13 cellular contexts compared by ENCODE assay signal in the genomic region with DNA sequence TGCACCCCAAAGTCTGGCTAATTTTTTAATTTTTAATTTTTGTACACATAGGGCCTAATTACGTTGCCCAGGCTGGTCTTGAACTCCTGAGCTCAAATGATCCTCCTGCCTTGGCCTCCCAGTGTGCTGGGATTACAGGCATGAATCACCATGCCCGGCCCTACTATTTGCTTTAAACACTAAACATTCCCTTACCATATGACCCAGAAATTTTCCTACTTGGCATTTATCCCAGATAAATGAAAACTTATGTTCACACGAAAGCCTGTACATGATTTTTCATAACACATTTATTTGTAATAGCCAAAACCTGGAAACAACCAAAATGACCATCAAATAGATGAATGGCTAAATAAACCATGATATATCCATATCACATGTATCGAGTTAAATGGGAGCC.
"Had no signal": no experiment of that assay in that cellular context is flagged by ENCODE, and none has a peak within 500 bp of the region (broad histone marks: within the 10 kb centered on the region; RNA-seq: fewer than 3 reads in every experiment).

No MANE protein-coding gene starts in this region.

- H3K4me3 Mint-ChIP-seq: activated T-helper 1 cell treated with anti-CD3 and anti-CD28 coated beads, Interleukin-12 subunit alpha, Interleukin-12 subunit beta, Interleukin-2, Interleukin-4 antibody, amounts not matched to agents 30 ng/mL and 10 ng/mL and 1 ng/mL, durations not matched to agents 14 hours and 24 hours and 36 hours; naive thymus-derived CD4-positive, alpha-beta T cell had no signal

- DNase-seq: activated naive CD4-positive, alpha-beta T cell; esophagus squamous epithelium; mucosa of descending colon; naive thymus-derived CD4-positive, alpha-beta T cell; ovary; right lobe of liver; stimulated activated CD4-positive, alpha-beta T cell treated with anti-CD3 and anti-CD28 coated beads, Interleukin-4, amount 100 ng/mL, for 4 hours; stimulated activated CD8-positive, alpha-beta memory T cell treated with anti-CD3 and anti-CD28 coated beads, Interleukin-4, amount 100 ng/mL, for 48 hours; stimulated activated naive CD8-positive, alpha-beta T cell treated with anti-CD3 and anti-CD28 coated beads, Interleukin-15, Interleukin-2, amounts not matched to agents 100 U/mL and 50 U/mL, for 24 hours; trophoblast cell had no signal

- H3K9me3 Mint-ChIP-seq: activated T-helper 1 cell treated with anti-CD3 and anti-CD28 coated beads, Interleukin-12 subunit alpha, Interleukin-12 subunit beta, Interleukin-2, Interleukin-4 antibody, amounts not matched to agents 30 ng/mL and 10 ng/mL and 1 ng/mL, durations not matched to agents 14 hours and 24 hours and 36 hours; naive thymus-derived CD4-positive, alpha-beta T cell had no signal

- H3K27me3 Mint-ChIP-seq: naive thymus-derived CD4-positive, alpha-beta T cell had no signal

- H3K27ac Mint-ChIP-seq: activated T-helper 1 cell treated with anti-CD3 and anti-CD28 coated beads, Interleukin-12 subunit alpha, Interleukin-12 subunit beta, Interleukin-2, Interleukin-4 antibody, amounts not matched to agents 30 ng/mL and 10 ng/mL and 1 ng/mL, durations not matched to agents 14 hours and 24 hours and 36 hours; naive thymus-derived CD4-positive, alpha-beta T cell had no signal

- ATAC-seq: activated CD4-positive, CD25-positive, alpha-beta regulatory T cell treated with anti-CD3 and anti-CD28 coated beads, Interleukin-2, amount 50 U/mL, for 24 hours; left lobe of liver; mucosa of descending colon; naive thymus-derived CD4-positive, alpha-beta T cell; right lobe of liver; stimulated activated naive CD8-positive, alpha-beta T cell treated with anti-CD3 and anti-CD28 coated beads, Interleukin-15, Interleukin-2, amounts not matched to agents 100 U/mL and 50 U/mL, for 24 hours had no signal

- H3K4me1 Mint-ChIP-seq: naive thymus-derived CD4-positive, alpha-beta T cell had no signal
